Comparison of ENCODE assay signal across 20 cellular contexts in genomic region chr1:207847116-207847515, GRCh38.
DNase-seq lines count a peak whose midpoint lies in the region; ATAC-seq and TF ChIP-seq lines count a peak whose summit lies in the region.
"Had no signal": no experiment of that assay in that cellular context is flagged by ENCODE, and none has a peak within 500 bp of the region (broad histone marks: within the 10 kb centered on the region; RNA-seq: fewer than 3 reads in every experiment).

No MANE protein-coding gene starts in this region.

- no peak overlapping the region for H3K4me3 Mint-ChIP-seq in CD8-positive, alpha-beta T cell
- H3K4me3 Mint-ChIP-seq: H9, nephron had no signal

- H3K4me3 ChIP-seq in CD8-positive, alpha-beta T cell (ENCODE audit: low read depth, low read length) = no peak overlapping the region
- H3K4me3 ChIP-seq in epithelial cell of esophagus (ENCODE audit: low read length) (no peak overlapping the region), osteoblast (ENCODE audit: insufficient read depth, low read length) (no peak overlapping the region), esophagus muscularis mucosa (no peak overlapping the region)
- H3K4me3 ChIP-seq: colonic mucosa, uterus had no signal

- H3K27me3 ChIP-seq in CD8-positive, alpha-beta T cell (ENCODE audit: insufficient read depth, low read length) = no peaks in the 10 kb centered on the region
- H3K27me3 ChIP-seq in osteoblast (ENCODE audit: insufficient read depth, low read length) = no peaks in the 10 kb centered on the region
- H3K27me3 ChIP-seq in esophagus muscularis mucosa = no peaks in the 10 kb centered on the region
- H3K27me3 ChIP-seq: colonic mucosa, uterus had no signal

- H3K27ac ChIP-seq in CD8-positive, alpha-beta T cell (ENCODE audit: low read depth, low read length) = no peak overlapping the region
- H3K27ac ChIP-seq in osteoblast (ENCODE audit: low read depth, low read length) = peak overlapping the region; percentile 53
- peak overlapping the region in 2 of 4 donors; percentile 38 to 66 for H3K27ac ChIP-seq in esophagus muscularis mucosa (replicated peaks in 1 of 4)

- intact Hi-C loops in CD8-positive, alpha-beta T cell (cut with DNase I, micrococcal nuclease) = no loop called here
- intact Hi-C loops in esophagus muscularis mucosa (cut with DNase I) = no loop called here

- CTCF ChIA-PET in CD8-positive, alpha-beta T cell (lab: Charles Lee) = interaction anchor here (1.3 to 1.7 kb wide), 3 partner anchors 18 to 49 kb away, joined by 3 to 8 read pairs (median 5); no protein-coding TSS in a partner anchor

- H3K36me3 ChIP-seq in CD8-positive, alpha-beta T cell (ENCODE audit: insufficient read depth, low read length) = peaks cover 3% of the 10 kb centered on the region
- no peaks in the 10 kb centered on the region for H3K36me3 ChIP-seq in osteoblast (ENCODE audit: insufficient read depth, low read length)
- peaks cover 0 to 14% (median 4%) of the 10 kb centered on the region in 4 donors for H3K36me3 ChIP-seq in esophagus muscularis mucosa
- H3K36me3 ChIP-seq: colonic mucosa, uterus had no signal

- H3K4me1 ChIP-seq in CD8-positive, alpha-beta T cell (ENCODE audit: insufficient read depth, low read length) = peaks cover 62% of the 10 kb centered on the region
- H3K4me1 ChIP-seq in osteoblast (ENCODE audit: insufficient read depth, low read length) (peaks cover 15% of the 10 kb centered on the region), esophagus muscularis mucosa (peaks cover 73 to 97% (median 93%) of the 10 kb centered on the region in 4 donors)
- H3K4me1 ChIP-seq: colonic mucosa, uterus had no signal

- no peaks in the 10 kb centered on the region for H3K27me3 Mint-ChIP-seq in CD8-positive, alpha-beta T cell (ENCODE audit: low read depth)
- H3K27me3 Mint-ChIP-seq: activated naive CD8-positive, alpha-beta T cell treated with anti-CD3 and anti-CD28 coated beads, Interleukin-2, amount 10 ng/mL, durations not matched to agents 7 days and 5 days; T-cell had no signal

- no peak for TF ChIP-seq EP300 in esophagus muscularis mucosa (IDR thresholded peaks at IDR 0.05)

- peak; percentile 59 for ATAC-seq in CD8-positive, alpha-beta T cell
- peak; percentile 94 for ATAC-seq in SK-N-SH treated with all-trans-retinoic acid at 6 μM for 48 hours
- no peak for ATAC-seq in HG02885 (IDR thresholded peaks at IDR 0.05; ENCODE audit: poor library complexity, unreplicated experiment)
- ATAC-seq: activated T-cell treated with anti-CD3 and anti-CD28 coated beads, Interleukin-2, amount 50 U/mL, for 72 hours; stimulated activated naive CD8-positive, alpha-beta T cell treated with anti-CD3 and anti-CD28 coated beads, Interleukin-15, Interleukin-2, amounts not matched to agents 100 U/mL and 50 U/mL, for 24 hours; T-cell had no signal

- H3K79me2 ChIP-seq in osteoblast (ENCODE audit: insufficient read depth, low read length) = peaks cover 60% of the 10 kb centered on the region

- peaks cover 91% of the 10 kb centered on the region for H3K4me1 Mint-ChIP-seq in CD8-positive, alpha-beta T cell (ENCODE audit: low read depth)
- H3K4me1 Mint-ChIP-seq: nephron had no signal

- H3K9me3 ChIP-seq in CD8-positive, alpha-beta T cell (ENCODE audit: low read length) = no peaks in the 10 kb centered on the region
- H3K9me3 ChIP-seq in osteoblast (ENCODE audit: low read depth, low read length) (no peaks in the 10 kb centered on the region), esophagus muscularis mucosa (no peaks in the 10 kb centered on the region)
- H3K9me3 ChIP-seq: colonic mucosa, uterus had no signal

- H3K36me3 Mint-ChIP-seq in CD8-positive, alpha-beta T cell = peaks cover 71% of the 10 kb centered on the region

- no peaks in the 10 kb centered on the region for H3K9me3 Mint-ChIP-seq in CD8-positive, alpha-beta T cell
- H3K9me3 Mint-ChIP-seq: activated naive CD8-positive, alpha-beta T cell treated with anti-CD3 and anti-CD28 coated beads, Interleukin-2, amount 10 ng/mL, durations not matched to agents 7 days and 5 days; activated T-cell treated with anti-CD3 and anti-CD28 coated beads, Interleukin-2, amount 50 U/mL, for 72 hours; H9; nephron; T-cell had no signal

- H2AFZ ChIP-seq in osteoblast (ENCODE audit: low read length) = no peak overlapping the region

- no peak for TF ChIP-seq POLR2A in esophagus muscularis mucosa (IDR thresholded peaks at IDR 0.05; ENCODE audit: low read depth)

- POLR2A ChIA-PET in CD8-positive, alpha-beta T cell (lab: Charles Lee) = no interaction called here

- H3K4me2 ChIP-seq in osteoblast (ENCODE audit: insufficient read depth, low read length) = no peak overlapping the region

- no peak for TF ChIP-seq CTCF in CD8-positive, alpha-beta T cell (IDR thresholded peaks at IDR 0.05)
- TF ChIP-seq CTCF in epithelial cell of esophagus (IDR thresholded peaks at IDR 0.05; ENCODE audit: insufficient read depth, low read depth, low read length, missing control alignments) = no peak
- TF ChIP-seq CTCF in osteoblast (IDR thresholded peaks at IDR 0.05; ENCODE audit: extremely low read depth, low read depth, low read length) = no peak
- TF ChIP-seq CTCF in esophagus muscularis mucosa (IDR thresholded peaks at IDR 0.05) = no peak
- no peak for TF ChIP-seq CTCF in GM20000 (IDR thresholded peaks at IDR 0.05; ENCODE audit: extremely low read depth, missing control alignments)

- H3K27ac Mint-ChIP-seq in CD8-positive, alpha-beta T cell = no peak overlapping the region
- H3K27ac Mint-ChIP-seq: H9, nephron had no signal

- H4K20me1 ChIP-seq in osteoblast (ENCODE audit: insufficient read depth, low read length) = peaks cover 3% of the 10 kb centered on the region

- 76% methylated on average over 5 of the region's 5 CpGs for WGBS in esophagus muscularis mucosa

- peak in 1 of 7 experiments; percentile 15 for DNase-seq in CD8-positive, alpha-beta T cell
- DNase-seq in epithelial cell of esophagus (ENCODE audit: low read depth) (peak; percentile 74), osteoblast (ENCODE audit: insufficient read length, low spot score, missing footprints) (no peak), esophagus muscularis mucosa (ENCODE audit: extremely low spot score) (no peak), GM20000 (ENCODE audit: low spot score) (no peak)
- DNase-seq in activated naive CD4-positive, alpha-beta T cell treated with anti-CD3 and anti-CD28 coated beads, Interleukin-2, amount 50 U/mL, for 16 hours = no peak
- DNase-seq: activated CD4-positive, alpha-beta T cell treated with anti-CD3 and anti-CD28 coated beads, Interleukin-2, amount 50 U/mL, for 4 hours; activated naive CD8-positive, alpha-beta T cell treated with anti-CD3 and anti-CD28 coated beads, Interleukin-2, amount 10 ng/mL, durations not matched to agents 7 days and 5 days; activated T-cell treated with anti-CD3 and anti-CD28 coated beads, Interleukin-2, amount 50 U/mL, for 72 hours; colonic mucosa; glutamatergic neuron; H9; mesenchymal stem cell; NCI-H1105 treated with DMSO at 0.1 percent for 48 hours; stimulated activated naive CD8-positive, alpha-beta T cell treated with anti-CD3 and anti-CD28 coated beads, Interleukin-15, Interleukin-2, amounts not matched to agents 100 U/mL and 50 U/mL, for 24 hours; T-cell; uterus had no signal

TF ChIP-seq in SK-N-SH treated with all-trans-retinoic acid at 6 μM for 48 hours, 23 proteins besides CTCF, POLR2A, EP300 and RAD21:
- TF ChIP-seq CSDC2 (CRISPR knock-in tag; IDR thresholded peaks at IDR 0.05) = no peak
- TF ChIP-seq ZNF70 (CRISPR knock-in tag; IDR thresholded peaks at IDR 0.05) = no peak
- TF ChIP-seq PATZ1 (CRISPR knock-in tag; IDR thresholded peaks at IDR 0.05; ENCODE audit: borderline replicate concordance) = no peak
- no peak for TF ChIP-seq ZFP3 (CRISPR knock-in tag; IDR thresholded peaks at IDR 0.05)
- TF ChIP-seq ZNF8 (CRISPR knock-in tag; IDR thresholded peaks at IDR 0.05) = no peak
- no peak for TF ChIP-seq ZNF565 (CRISPR knock-in tag; conservative IDR thresholded peaks at IDR 0.05; ENCODE audit: low read depth)
- TF ChIP-seq TOX (CRISPR knock-in tag; IDR thresholded peaks at IDR 0.05; ENCODE audit: borderline replicate concordance) = peak; percentile 92
- TF ChIP-seq ESRRG (CRISPR knock-in tag; IDR thresholded peaks at IDR 0.05) = no peak
- TF ChIP-seq OSR1 (CRISPR knock-in tag; IDR thresholded peaks at IDR 0.05) = no peak
- no peak for TF ChIP-seq ZFP30 (CRISPR knock-in tag; IDR thresholded peaks at IDR 0.05)
- peak; percentile 49; the same call in 1 of the 2 replicates for TF ChIP-seq RARB (CRISPR knock-in tag; IDR thresholded peaks at IDR 0.05)
- TF ChIP-seq SNAI2 (CRISPR knock-in tag; IDR thresholded peaks at IDR 0.05) = no peak
TF ChIP-seq in SK-N-SH treated with all-trans-retinoic acid at 6 μM for 48 hours: peak in this region for 2.
